In genomic region chr5:82416506-82416905, GRCh38 we compare ENCODE assay signal across 22 cellular contexts.
"Had no signal": no experiment of that assay in that cellular context is flagged by ENCODE, and none has a peak within 500 bp of the region (broad histone marks: within the 10 kb centered on the region; RNA-seq: fewer than 3 reads in every experiment).

No MANE protein-coding gene starts in this region.

- H3K9me3 Mint-ChIP-seq: activated naive CD4-positive, alpha-beta T cell treated with anti-CD3 and anti-CD28 coated beads, Interleukin-2, amount 10 ng/mL, durations not matched to agents 7 days and 5 days; activated naive CD8-positive, alpha-beta T cell treated with anti-CD3 and anti-CD28 coated beads, Interleukin-2, amount 50 U/mL, for 24 hours; activated T-cell treated with anti-CD3 and anti-CD28 coated beads, Interleukin-2, amount 50 U/mL, for 24 hours; activated T-helper 2 cell treated with anti-CD3 and anti-CD28 coated beads, Interferon-gamma antibody, Interleukin-2, Interleukin-4, amounts not matched to agents 10 μg/mL and 5 μg/mL and 100 μg/mL, durations not matched to agents 14 hours and 24 hours and 36 hours; T-helper 2 cell treated with Interferon-gamma antibody and Interleukin-4, amounts not matched to agents 5 μg/mL and 100 μg/mL, for 36 hours had no signal

- DNase-seq: activated CD4-positive, alpha-beta T cell treated with anti-CD3 and anti-CD28 coated beads for 48 hours; activated CD4-positive, CD25-positive, alpha-beta regulatory T cell; activated CD8-positive, alpha-beta T cell treated with anti-CD3 and anti-CD28 coated beads, Interleukin-2, amount 10 ng/mL, durations not matched to agents 7 days and 5 days; activated naive CD4-positive, alpha-beta T cell treated with anti-CD3 and anti-CD28 coated beads, Interleukin-2, amount 10 ng/mL, durations not matched to agents 7 days and 5 days; activated naive CD8-positive, alpha-beta T cell treated with anti-CD3 and anti-CD28 coated beads, Interleukin-2, amount 50 U/mL, for 24 hours; activated T-cell treated with anti-CD3 and anti-CD28 coated beads, Interleukin-2, amount 50 U/mL, for 24 hours; anterior cingulate cortex; cortex of kidney; effector CD4-positive, alpha-beta T cell; heart left ventricle; midbrain; nephron progenitor cell; nucleus accumbens; retina; spleen; stimulated activated CD8-positive, alpha-beta memory T cell treated with anti-CD3 and anti-CD28 coated beads, Interleukin-4, amount 100 ng/mL, for 48 hours; stimulated activated naive CD4-positive, alpha-beta T cell had no signal

- H3K9me3 ChIP-seq: esophagus muscularis mucosa, gastroesophageal sphincter, heart left ventricle, spleen had no signal

- H3K27me3 ChIP-seq: esophagus muscularis mucosa, gastroesophageal sphincter, heart left ventricle, spleen had no signal

- H3K27me3 Mint-ChIP-seq: activated naive CD4-positive, alpha-beta T cell treated with anti-CD3 and anti-CD28 coated beads, Interleukin-2, amount 10 ng/mL, durations not matched to agents 7 days and 5 days; activated naive CD8-positive, alpha-beta T cell treated with anti-CD3 and anti-CD28 coated beads, Interleukin-2, amount 50 U/mL, for 24 hours; activated T-cell treated with anti-CD3 and anti-CD28 coated beads, Interleukin-2, amount 50 U/mL, for 24 hours had no signal

- H3K4me3 Mint-ChIP-seq: activated CD8-positive, alpha-beta T cell treated with anti-CD3 and anti-CD28 coated beads, Interleukin-2, amount 10 ng/mL, durations not matched to agents 7 days and 5 days; activated naive CD4-positive, alpha-beta T cell treated with anti-CD3 and anti-CD28 coated beads, Interleukin-2, amount 10 ng/mL, durations not matched to agents 7 days and 5 days; activated naive CD8-positive, alpha-beta T cell treated with anti-CD3 and anti-CD28 coated beads, Interleukin-2, amount 50 U/mL, for 24 hours; activated T-cell treated with anti-CD3 and anti-CD28 coated beads, Interleukin-2, amount 50 U/mL, for 24 hours; nephron progenitor cell; T-helper 2 cell treated with Interferon-gamma antibody and Interleukin-4, amounts not matched to agents 5 μg/mL and 100 μg/mL, for 36 hours had no signal

- H3K27ac ChIP-seq: esophagus muscularis mucosa, gastroesophageal sphincter, heart left ventricle, spleen had no signal

- H3K36me3 ChIP-seq: esophagus muscularis mucosa, gastroesophageal sphincter, heart left ventricle, spleen had no signal

- H3K36me3 Mint-ChIP-seq: activated naive CD4-positive, alpha-beta T cell treated with anti-CD3 and anti-CD28 coated beads, Interleukin-2, amount 10 ng/mL, durations not matched to agents 7 days and 5 days had no signal

- ATAC-seq: activated CD8-positive, alpha-beta T cell treated with anti-CD3 and anti-CD28 coated beads, Interleukin-2, amount 10 ng/mL, durations not matched to agents 7 days and 5 days; activated naive CD8-positive, alpha-beta T cell treated with anti-CD3 and anti-CD28 coated beads, Interleukin-2, amount 50 U/mL, for 24 hours; gastroesophageal sphincter; heart left ventricle had no signal

- H3K27ac Mint-ChIP-seq: activated CD8-positive, alpha-beta T cell treated with anti-CD3 and anti-CD28 coated beads, Interleukin-2, amount 10 ng/mL, durations not matched to agents 7 days and 5 days; activated naive CD4-positive, alpha-beta T cell treated with anti-CD3 and anti-CD28 coated beads, Interleukin-2, amount 10 ng/mL, durations not matched to agents 7 days and 5 days; activated naive CD8-positive, alpha-beta T cell treated with anti-CD3 and anti-CD28 coated beads, Interleukin-2, amount 50 U/mL, for 24 hours; activated T-cell treated with anti-CD3 and anti-CD28 coated beads, Interleukin-2, amount 50 U/mL, for 24 hours; activated T-helper 2 cell treated with anti-CD3 and anti-CD28 coated beads, Interferon-gamma antibody, Interleukin-2, Interleukin-4, amounts not matched to agents 10 μg/mL and 5 μg/mL and 100 μg/mL, durations not matched to agents 14 hours and 24 hours and 36 hours; nephron progenitor cell; T-helper 2 cell treated with Interferon-gamma antibody and Interleukin-4, amounts not matched to agents 5 μg/mL and 100 μg/mL, for 36 hours had no signal

- H3K4me1 Mint-ChIP-seq: activated naive CD4-positive, alpha-beta T cell treated with anti-CD3 and anti-CD28 coated beads, Interleukin-2, amount 10 ng/mL, durations not matched to agents 7 days and 5 days; activated naive CD8-positive, alpha-beta T cell treated with anti-CD3 and anti-CD28 coated beads, Interleukin-2, amount 50 U/mL, for 24 hours had no signal

- H3K4me3 ChIP-seq: esophagus muscularis mucosa, gastroesophageal sphincter, heart left ventricle, lung, spleen had no signal
